ENCODE assay signal across 1 cellular context in the genomic region with DNA sequence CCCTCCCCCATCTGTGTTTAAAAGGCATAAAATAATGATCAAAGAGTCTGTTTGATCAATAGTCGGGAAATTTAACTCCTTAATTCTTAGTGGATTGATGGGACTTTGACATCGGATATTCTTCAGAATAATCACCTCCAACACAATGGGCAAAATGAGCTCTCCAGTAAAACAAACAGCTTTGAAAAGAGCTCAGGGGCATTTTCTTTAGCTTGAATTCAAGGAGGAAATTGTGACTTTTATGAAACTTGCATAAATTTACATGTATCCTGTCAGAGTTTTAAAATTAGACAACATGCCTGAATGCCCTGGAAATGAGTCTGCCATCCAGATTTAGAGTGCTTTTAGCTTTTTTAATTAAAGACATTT.
TF ChIP-seq lines count a peak whose summit lies in the region.

No MANE protein-coding gene starts in this region.

TF ChIP-seq in SK-N-SH, 30 proteins besides CTCF, POLR2A, EP300 and RAD21 (continued from another document):
- TF ChIP-seq, protein P1, sequence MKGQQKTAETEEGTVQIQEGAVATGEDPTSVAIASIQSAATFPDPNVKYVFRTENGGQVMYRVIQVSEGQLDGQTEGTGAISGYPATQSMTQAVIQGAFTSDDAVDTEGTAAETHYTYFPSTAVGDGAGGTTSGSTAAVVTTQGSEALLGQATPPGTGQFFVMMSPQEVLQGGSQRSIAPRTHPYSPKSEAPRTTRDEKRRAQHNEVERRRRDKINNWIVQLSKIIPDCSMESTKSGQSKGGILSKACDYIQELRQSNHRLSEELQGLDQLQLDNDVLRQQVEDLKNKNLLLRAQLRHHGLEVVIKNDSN (IDR thresholded peaks at IDR 0.05; ENCODE audit: borderline replicate concordance, low read depth): no peak
- no peak for TF ChIP-seq FOXJ3 (CRISPR knock-in tag; IDR thresholded peaks at IDR 0.05)
- no peak for TF ChIP-seq NFIC (IDR thresholded peaks at IDR 0.05; ENCODE audit: borderline replicate concordance)
- TF ChIP-seq, protein P2, sequence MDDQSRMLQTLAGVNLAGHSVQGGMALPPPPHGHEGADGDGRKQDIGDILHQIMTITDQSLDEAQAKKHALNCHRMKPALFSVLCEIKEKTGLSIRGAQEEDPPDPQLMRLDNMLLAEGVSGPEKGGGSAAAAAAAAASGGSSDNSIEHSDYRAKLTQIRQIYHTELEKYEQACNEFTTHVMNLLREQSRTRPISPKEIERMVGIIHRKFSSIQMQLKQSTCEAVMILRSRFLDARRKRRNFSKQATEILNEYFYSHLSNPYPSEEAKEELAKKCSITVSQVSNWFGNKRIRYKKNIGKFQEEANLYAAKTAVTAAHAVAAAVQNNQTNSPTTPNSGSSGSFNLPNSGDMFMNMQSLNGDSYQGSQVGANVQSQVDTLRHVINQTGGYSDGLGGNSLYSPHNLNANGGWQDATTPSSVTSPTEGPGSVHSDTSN (IDR thresholded peaks at IDR 0.05): no peak
- TF ChIP-seq, protein P3, sequence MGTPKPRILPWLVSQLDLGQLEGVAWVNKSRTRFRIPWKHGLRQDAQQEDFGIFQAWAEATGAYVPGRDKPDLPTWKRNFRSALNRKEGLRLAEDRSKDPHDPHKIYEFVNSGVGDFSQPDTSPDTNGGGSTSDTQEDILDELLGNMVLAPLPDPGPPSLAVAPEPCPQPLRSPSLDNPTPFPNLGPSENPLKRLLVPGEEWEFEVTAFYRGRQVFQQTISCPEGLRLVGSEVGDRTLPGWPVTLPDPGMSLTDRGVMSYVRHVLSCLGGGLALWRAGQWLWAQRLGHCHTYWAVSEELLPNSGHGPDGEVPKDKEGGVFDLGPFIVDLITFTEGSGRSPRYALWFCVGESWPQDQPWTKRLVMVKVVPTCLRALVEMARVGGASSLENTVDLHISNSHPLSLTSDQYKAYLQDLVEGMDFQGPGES (IDR thresholded peaks at IDR 0.05; ENCODE audit: low read depth, low read length): no peak
- no peak for TF ChIP-seq GABPA (IDR thresholded peaks at IDR 0.05; ENCODE audit: low read depth)
- TF ChIP-seq, protein P4, sequence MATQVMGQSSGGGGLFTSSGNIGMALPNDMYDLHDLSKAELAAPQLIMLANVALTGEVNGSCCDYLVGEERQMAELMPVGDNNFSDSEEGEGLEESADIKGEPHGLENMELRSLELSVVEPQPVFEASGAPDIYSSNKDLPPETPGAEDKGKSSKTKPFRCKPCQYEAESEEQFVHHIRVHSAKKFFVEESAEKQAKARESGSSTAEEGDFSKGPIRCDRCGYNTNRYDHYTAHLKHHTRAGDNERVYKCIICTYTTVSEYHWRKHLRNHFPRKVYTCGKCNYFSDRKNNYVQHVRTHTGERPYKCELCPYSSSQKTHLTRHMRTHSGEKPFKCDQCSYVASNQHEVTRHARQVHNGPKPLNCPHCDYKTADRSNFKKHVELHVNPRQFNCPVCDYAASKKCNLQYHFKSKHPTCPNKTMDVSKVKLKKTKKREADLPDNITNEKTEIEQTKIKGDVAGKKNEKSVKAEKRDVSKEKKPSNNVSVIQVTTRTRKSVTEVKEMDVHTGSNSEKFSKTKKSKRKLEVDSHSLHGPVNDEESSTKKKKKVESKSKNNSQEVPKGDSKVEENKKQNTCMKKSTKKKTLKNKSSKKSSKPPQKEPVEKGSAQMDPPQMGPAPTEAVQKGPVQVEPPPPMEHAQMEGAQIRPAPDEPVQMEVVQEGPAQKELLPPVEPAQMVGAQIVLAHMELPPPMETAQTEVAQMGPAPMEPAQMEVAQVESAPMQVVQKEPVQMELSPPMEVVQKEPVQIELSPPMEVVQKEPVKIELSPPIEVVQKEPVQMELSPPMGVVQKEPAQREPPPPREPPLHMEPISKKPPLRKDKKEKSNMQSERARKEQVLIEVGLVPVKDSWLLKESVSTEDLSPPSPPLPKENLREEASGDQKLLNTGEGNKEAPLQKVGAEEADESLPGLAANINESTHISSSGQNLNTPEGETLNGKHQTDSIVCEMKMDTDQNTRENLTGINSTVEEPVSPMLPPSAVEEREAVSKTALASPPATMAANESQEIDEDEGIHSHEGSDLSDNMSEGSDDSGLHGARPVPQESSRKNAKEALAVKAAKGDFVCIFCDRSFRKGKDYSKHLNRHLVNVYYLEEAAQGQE (IDR thresholded peaks at IDR 0.05; ENCODE audit: low read depth, low read length): no peak
- no peak for TF ChIP-seq RCOR1 (IDR thresholded peaks at IDR 0.05; ENCODE audit: low read length)
- TF ChIP-seq MXI1 (IDR thresholded peaks at IDR 0.05; ENCODE audit: low read depth, low read length): no peak
- TF ChIP-seq SMC3 (IDR thresholded peaks at IDR 0.05; ENCODE audit: low read depth, low read length): no peak
TF ChIP-seq in SK-N-SH: peak in this region for 0.
